Comparison of ENCODE assay signal across 10 cellular contexts in genomic region chr6:27295301-27296079, GRCh38. TPM values are rescaled to one million over a fixed set of nuclear protein-coding genes. Genes with fewer than 3 reads are reported as not detected.
DNase-seq lines count a peak whose midpoint lies in the region; ATAC-seq, FAIRE-seq and TF ChIP-seq lines count a peak whose summit lies in the region.
"Had no signal": no experiment of that assay in that cellular context is flagged by ENCODE, and none has a peak within 500 bp of the region (broad histone marks: within the 10 kb centered on the region; RNA-seq: fewer than 3 reads in every experiment).

No MANE protein-coding gene starts in this region.

- 5 to 9% (median 6%) methylated on average over 20 of the region's 20 CpGs for WGBS in small intestine, 3 donors

- H3K4me3 ChIP-seq in epithelial cell of esophagus (ENCODE audit: low read length) (peak overlapping the region; percentile 62), small intestine (ENCODE audit: low read depth in 1 of 2, low read length in 2 of 2) (no peak overlapping the region)

- H3K27ac ChIP-seq in small intestine (ENCODE audit: low read depth in 1 of 2, low read length in 1 of 2) = no peak overlapping the region

- H3K4me1 Mint-ChIP-seq in activated CD4-positive, alpha-beta T cell treated with anti-CD3 and anti-CD28 coated beads, Interleukin-2, amount 10 ng/mL, durations not matched to agents 7 days and 5 days = peaks cover 11% of the 10 kb centered on the region

- no peaks in the 10 kb centered on the region for H3K36me3 ChIP-seq in small intestine (ENCODE audit: control insufficient read depth in 2 of 2, insufficient read depth in 2 of 2, low read length in 2 of 2)

- H3K9me3 ChIP-seq in small intestine (ENCODE audit: control insufficient read depth, low read depth) = no peaks in the 10 kb centered on the region

- ATAC-seq in HG03460 (IDR thresholded peaks at IDR 0.05; ENCODE audit: unreplicated experiment) = no peak

- POLR2A ChIA-PET in activated CD4-positive, alpha-beta T cell treated with anti-CD3 and anti-CD28 coated beads, Interleukin-2, amount 10 ng/mL, durations not matched to agents 7 days and 5 days (lab: Charles Lee) = no interaction called here

- CTCF ChIA-PET in activated CD4-positive, alpha-beta T cell treated with anti-CD3 and anti-CD28 coated beads, Interleukin-2, amount 10 ng/mL, durations not matched to agents 7 days and 5 days (lab: Charles Lee) = interaction anchor here (0.8 to 1.2 kb wide), 2 partner anchors 11 to 16 kb away, joined by 3 read pairs; no protein-coding TSS in a partner anchor

- H3K4me1 ChIP-seq in small intestine (ENCODE audit: control insufficient read depth in 2 of 2, insufficient read depth in 1 of 2, low read depth in 1 of 2, low read length in 1 of 2) = no peaks in the 10 kb centered on the region

- peaks cover 7% of the 10 kb centered on the region for H3K36me3 Mint-ChIP-seq in activated CD4-positive, alpha-beta T cell treated with anti-CD3 and anti-CD28 coated beads, Interleukin-2, amount 10 ng/mL, durations not matched to agents 7 days and 5 days (ENCODE audit: low read depth)

- no peak for FAIRE-seq in small intestine (lab: Jason Lieb, UNC)

- DNase-seq in activated CD4-positive, alpha-beta T cell treated with anti-CD3 and anti-CD28 coated beads, Interleukin-2, amount 10 ng/mL, durations not matched to agents 7 days and 5 days = no peak
- no peak for DNase-seq in activated CD4-positive, alpha-beta T cell treated with anti-CD3 and anti-CD28 coated beads for 48 hours
- DNase-seq in NCI-H748 treated with DMSO at 0.1 percent for 48 hours (lab: John Stamatoyannopoulos, UW) (peak; percentile 87), epithelial cell of esophagus (ENCODE audit: low read depth) (peak; percentile 88), small intestine (peak; percentile 21), NK-92 (lab: John Stamatoyannopoulos, UW; ENCODE audit: unreplicated experiment) (no peak), superior temporal gyrus (ENCODE audit: extremely low spot score) (no peak)
- DNase-seq: DND-41, NCI-H510A had no signal

- H3K27me3 ChIP-seq in small intestine (ENCODE audit: control insufficient read depth in 2 of 2, insufficient read depth in 2 of 2, low read length in 2 of 2) = peaks cover 2 to 40% of the 10 kb centered on the region in 2 donors

- H3K27me3 Mint-ChIP-seq in activated CD4-positive, alpha-beta T cell treated with anti-CD3 and anti-CD28 coated beads, Interleukin-2, amount 10 ng/mL, durations not matched to agents 7 days and 5 days = peaks cover 76% of the 10 kb centered on the region

- H3K9me3 Mint-ChIP-seq in activated CD4-positive, alpha-beta T cell treated with anti-CD3 and anti-CD28 coated beads, Interleukin-2, amount 10 ng/mL, durations not matched to agents 7 days and 5 days = peaks cover 35% of the 10 kb centered on the region

- H3K4me3 Mint-ChIP-seq in activated CD4-positive, alpha-beta T cell treated with anti-CD3 and anti-CD28 coated beads, Interleukin-2, amount 10 ng/mL, durations not matched to agents 7 days and 5 days = peak overlapping the region; percentile 4

- peak overlapping the region; percentile 11 for H3K27ac Mint-ChIP-seq in activated CD4-positive, alpha-beta T cell treated with anti-CD3 and anti-CD28 coated beads, Interleukin-2, amount 10 ng/mL, durations not matched to agents 7 days and 5 days

- TF ChIP-seq CTCF in epithelial cell of esophagus (IDR thresholded peaks at IDR 0.05; ENCODE audit: insufficient read depth, low read depth, low read length, missing control alignments) = no peak

RNA-seq across cellular contexts. Expression of gene POM121L2, which starts 16.6 kb away (rescaled TPM):
- total RNA-seq in activated CD4-positive, alpha-beta T cell treated with anti-CD3 and anti-CD28 coated beads, Interleukin-2, amount 10 ng/mL, durations not matched to agents 7 days and 5 days = not detected
- polyA plus RNA-seq in small intestine = not detected

RNA-seq across cellular contexts. Expression of gene PRSS16, which starts 48.0 kb away (rescaled TPM):
- 1 to 10 TPM; 1.1 to 1.5 TPM for total RNA-seq in activated CD4-positive, alpha-beta T cell treated with anti-CD3 and anti-CD28 coated beads, Interleukin-2, amount 10 ng/mL, durations not matched to agents 7 days and 5 days
- polyA plus RNA-seq in small intestine = 10 to 100 TPM; 17.1 to 31.6 (median 24.8) TPM

Comparison
In these comparisons a context has a peak if more than half of its experiments do, and no peak if none do; other contexts are left out.
1. DNase-seq: peak in NCI-H748 treated with DMSO at 0.1 percent for 48 hours (single experiment), epithelial cell of esophagus (single experiment) and small intestine (single experiment); none in activated CD4-positive, alpha-beta T cell treated with anti-CD3 and anti-CD28 coated beads, Interleukin-2, amount 10 ng/mL, durations not matched to agents 7 days and 5 days (single experiment), activated CD4-positive, alpha-beta T cell treated with anti-CD3 and anti-CD28 coated beads for 48 hours (single experiment), NK-92 (single experiment) and superior temporal gyrus (single experiment).